In genomic region chr18:42850174-42850766, GRCh38 we compare ENCODE assay signal across 22 cellular contexts.
"Had no signal": no experiment of that assay in that cellular context is flagged by ENCODE, and none has a peak within 500 bp of the region (broad histone marks: within the 10 kb centered on the region; RNA-seq: fewer than 3 reads in every experiment).

No MANE protein-coding gene starts in this region.

- ATAC-seq: activated CD8-positive, alpha-beta T cell treated with anti-CD3 and anti-CD28 coated beads for 36 hours; upper lobe of right lung had no signal

- H3K4me1 ChIP-seq: left ventricle myocardium inferior, right atrium auricular region, upper lobe of right lung had no signal

- DNase-seq: activated CD4-positive, alpha-beta T cell treated with anti-CD3 and anti-CD28 coated beads, Interleukin-2, amount 10 ng/mL, durations not matched to agents 24 days and 14 days; activated CD8-positive, alpha-beta T cell treated with anti-CD3 and anti-CD28 coated beads for 36 hours; activated naive CD4-positive, alpha-beta T cell treated with anti-CD3 and anti-CD28 coated beads for 36 hours; activated T-cell treated with anti-CD3 and anti-CD28 coated beads, Interleukin-2, amount 50 U/mL, for 24 hours; anterior cingulate cortex; brain microvascular endothelial cell; central memory CD4-positive, alpha-beta T cell; dorsolateral prefrontal cortex; foreskin fibroblast; hypothalamus; left ventricle myocardium inferior; mammary epithelial cell; occipital lobe; posterior cingulate gyrus; stimulated activated CD4-positive, alpha-beta T cell treated with anti-CD3 and anti-CD28 coated beads, Interleukin-12 subunit alpha, Interleukin-12 subunit beta, amount 100 ng/mL, for 4 hours; stimulated activated CD4-positive, alpha-beta T cell treated with anti-CD3 and anti-CD28 coated beads, Interleukin-1b, Interleukin-23, amount 100 ng/mL, for 48 hours; stimulated activated CD8-positive, alpha-beta memory T cell treated with anti-CD3 and anti-CD28 coated beads, Interleukin-4, amount 100 ng/mL, for 48 hours; stimulated activated naive CD4-positive, alpha-beta T cell; T1000; upper lobe of right lung had no signal

- H3K27me3 ChIP-seq: brain microvascular endothelial cell, dorsolateral prefrontal cortex, right atrium auricular region, upper lobe of right lung had no signal

- H3K27ac ChIP-seq: brain microvascular endothelial cell, dorsolateral prefrontal cortex, epithelial cell of prostate, left ventricle myocardium inferior, right atrium auricular region, upper lobe of right lung had no signal

- H3K9me3 ChIP-seq: left ventricle myocardium inferior, right atrium auricular region, upper lobe of right lung had no signal

- H3K4me3 ChIP-seq: dorsolateral prefrontal cortex, left ventricle myocardium inferior, right atrium auricular region, upper lobe of right lung had no signal

- H3K36me3 ChIP-seq: brain microvascular endothelial cell, left ventricle myocardium inferior, right atrium auricular region, upper lobe of right lung had no signal
